ENCODE assay signal across 8 cellular contexts in genomic region chr16:73047221-73047535, GRCh38. TPM values are rescaled to one million over a fixed set of nuclear protein-coding genes. Genes with fewer than 3 reads are reported as not detected.
DNase-seq lines count a peak whose midpoint lies in the region; ATAC-seq and TF ChIP-seq lines count a peak whose summit lies in the region.

No MANE protein-coding gene starts in this region.

- in situ Hi-C loops in GM13977 (cut with MboI; ENCODE audit: low pct_unique_long_range_greater_than_20kb, low sequenced_read_pairs, unreplicated experiment), result no loop called here

- H3K4me1 Mint-ChIP-seq in activated CD4-positive, alpha-beta memory T cell treated with anti-CD3 and anti-CD28 coated beads, Interleukin-2, amount 10 ng/mL, durations not matched to agents 7 days and 5 days, result peaks cover 3% of the 10 kb centered on the region

- H3K4me3 Mint-ChIP-seq in activated CD4-positive, alpha-beta memory T cell treated with anti-CD3 and anti-CD28 coated beads, Interleukin-2, amount 10 ng/mL, durations not matched to agents 7 days and 5 days, result peak overlapping the region; percentile 24

- H3K4me3 ChIP-seq in iPS-18a (ENCODE audit: low read length), result peak overlapping the region; percentile 42
- peak overlapping the region; percentile 74 to 80 (median 77) for H3K4me3 ChIP-seq in stomach

- TF ChIP-seq EP300 in stomach (IDR thresholded peaks at IDR 0.05), result no peak

- H3K9me3 ChIP-seq in iPS-18a (ENCODE audit: control insufficient read depth, low read depth, low read length) (no peaks in the 10 kb centered on the region), stomach (no peaks in the 10 kb centered on the region)

- 41 to 57% (median 49%) methylated on average over 6 of the region's 6 CpGs for WGBS in stomach, 5 donors

- H3K27me3 Mint-ChIP-seq in activated CD4-positive, alpha-beta memory T cell treated with anti-CD3 and anti-CD28 coated beads, Interleukin-2, amount 10 ng/mL, durations not matched to agents 7 days and 5 days, result peaks cover 35% of the 10 kb centered on the region

- H3K27ac ChIP-seq in iPS-18a (ENCODE audit: low read length) (no peak overlapping the region), stomach (peak overlapping the region; percentile 91 to 98 (median 96))

- CTCF ChIA-PET in activated CD4-positive, alpha-beta memory T cell treated with anti-CD3 and anti-CD28 coated beads, Interleukin-2, amount 10 ng/mL, durations not matched to agents 7 days and 5 days (lab: Charles Lee), result no interaction called here

- H3K27ac Mint-ChIP-seq in activated CD4-positive, alpha-beta memory T cell treated with anti-CD3 and anti-CD28 coated beads, Interleukin-2, amount 10 ng/mL, durations not matched to agents 7 days and 5 days, result no peak overlapping the region

- POLR2A ChIA-PET in activated CD4-positive, alpha-beta memory T cell treated with anti-CD3 and anti-CD28 coated beads, Interleukin-2, amount 10 ng/mL, durations not matched to agents 7 days and 5 days (lab: Charles Lee), result no interaction called here

- peaks cover 96% of the 10 kb centered on the region for H3K27me3 ChIP-seq in iPS-18a (ENCODE audit: control insufficient read depth, insufficient read depth, low read length)
- H3K27me3 ChIP-seq in stomach, result peaks cover 0 to 18% (median 0%) of the 10 kb centered on the region in 3 donors

- intact Hi-C loops in stomach (cut with DNase I; ENCODE audit: low total_unique reads), result loop anchor here (10.0 kb wide), 1 partner anchor 202 kb away; no protein-coding TSS in a partner anchor

- TF ChIP-seq POLR2A in stomach (IDR thresholded peaks at IDR 0.05), result no peak

- ATAC-seq in GM21576 (IDR thresholded peaks at IDR 0.05; ENCODE audit: unreplicated experiment) (no peak), GM21390 (IDR thresholded peaks at IDR 0.05; ENCODE audit: unreplicated experiment) (no peak)

- H3K36me3 Mint-ChIP-seq in activated CD4-positive, alpha-beta memory T cell treated with anti-CD3 and anti-CD28 coated beads, Interleukin-2, amount 10 ng/mL, durations not matched to agents 7 days and 5 days (ENCODE audit: low read depth), result no peaks in the 10 kb centered on the region

- H3K36me3 ChIP-seq in iPS-18a (ENCODE audit: control insufficient read depth, low read depth, low read length) (no peaks in the 10 kb centered on the region), stomach (no peaks in the 10 kb centered on the region)

- TF ChIP-seq CTCF in stomach (IDR thresholded peaks at IDR 0.05) (no peak), GM13977 (IDR thresholded peaks at IDR 0.05; ENCODE audit: extremely low read depth, insufficient read depth, missing control alignments) (no peak)

- peak; percentile 79 for DNase-seq in HCEC 1CT
- DNase-seq in activated CD4-positive, alpha-beta memory T cell treated with anti-CD3 and anti-CD28 coated beads, Interleukin-2, amount 10 ng/mL, durations not matched to agents 7 days and 5 days, result no peak
- DNase-seq in stomach, result no peak
- DNase-seq in GM13977 (ENCODE audit: low spot score), result no peak
- DNase-seq in HPDE6-E6E7 (ENCODE audit: extremely low spot score), result no peak

- no peak overlapping the region for H3K9ac ChIP-seq in iPS-18a (ENCODE audit: low read length)

- H3K4me1 ChIP-seq in iPS-18a (ENCODE audit: control insufficient read depth, low read depth, low read length) (peaks cover 21% of the 10 kb centered on the region), stomach (peaks cover 22 to 95% (median 67%) of the 10 kb centered on the region in 4 donors)

- H3K9me3 Mint-ChIP-seq in activated CD4-positive, alpha-beta memory T cell treated with anti-CD3 and anti-CD28 coated beads, Interleukin-2, amount 10 ng/mL, durations not matched to agents 7 days and 5 days, result no peaks in the 10 kb centered on the region

RNA-seq across cellular contexts. Expression of gene ZFHX3, which starts 0.8 kb away (rescaled TPM):
- under 1 TPM; 0.38 to 0.43 TPM for total RNA-seq in activated CD4-positive, alpha-beta memory T cell treated with anti-CD3 and anti-CD28 coated beads, Interleukin-2, amount 10 ng/mL, durations not matched to agents 7 days and 5 days
- 10 to 100 TPM; 11.7 to 27.5 (median 13.6) TPM for total RNA-seq in stomach
- polyA plus RNA-seq in stomach, result 1 to 10 TPM; 1.1 to 2.1 (median 1.5) TPM

Comparison
In these comparisons a context has a peak if more than half of its experiments do, and no peak if none do; other contexts are left out.
1. RNA of gene ZFHX3, which starts 0.8 kb away (total RNA-seq): 11.7 to 27.5 TPM in stomach; 0.38 to 0.43 TPM in activated CD4-positive, alpha-beta memory T cell treated with anti-CD3 and anti-CD28 coated beads, Interleukin-2, amount 10 ng/mL, durations not matched to agents 7 days and 5 days; every median in the first group is over 4 times any median in the second.